ENCODE assay signal across 14 cellular contexts in the genomic region with DNA sequence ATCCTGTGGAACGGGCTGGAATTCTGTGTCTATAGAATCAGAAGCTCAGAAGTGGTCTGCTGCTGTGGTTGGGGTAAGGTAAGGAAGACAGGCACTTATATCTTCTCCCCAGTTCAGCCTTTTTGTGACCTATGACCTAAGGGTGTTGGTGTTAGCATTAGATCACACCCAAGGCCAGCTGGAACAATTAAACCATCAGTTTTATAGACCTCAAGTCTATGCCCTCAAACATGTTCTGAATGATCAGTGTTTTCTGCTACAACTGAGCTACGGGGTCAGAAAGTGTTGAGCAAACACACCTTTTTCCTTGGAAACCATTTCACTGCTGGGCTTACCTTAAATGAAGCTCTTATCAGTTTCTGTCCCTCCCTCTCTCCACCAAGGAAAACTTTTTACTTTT. TPM values are rescaled to one million over a fixed set of nuclear protein-coding genes. Genes with fewer than 3 reads are reported as not detected.
"Had no signal": no experiment of that assay in that cellular context is flagged by ENCODE, and none has a peak within 500 bp of the region (broad histone marks: within the 10 kb centered on the region; RNA-seq: fewer than 3 reads in every experiment).

No MANE protein-coding gene starts in this region.

- H3K4me3 ChIP-seq: cardiac muscle cell, MG63 had no signal

- H3K9me3 ChIP-seq: MG63 had no signal

- H3K9me3 Mint-ChIP-seq: activated CD4-positive, alpha-beta memory T cell treated with anti-CD3 and anti-CD28 coated beads for 36 hours; activated CD4-positive, alpha-beta T cell treated with anti-CD3 and anti-CD28 coated beads, Interleukin-2, amount 10 ng/mL, durations not matched to agents 7 days and 5 days; activated naive CD8-positive, alpha-beta T cell treated with anti-CD3 and anti-CD28 coated beads for 36 hours; activated T-cell treated with anti-CD3 and anti-CD28 coated beads, Interleukin-2, amount 50 U/mL, for 4 hours; T-cell had no signal

- H3K27ac Mint-ChIP-seq: activated CD4-positive, alpha-beta memory T cell treated with anti-CD3 and anti-CD28 coated beads for 36 hours; activated CD4-positive, alpha-beta T cell treated with anti-CD3 and anti-CD28 coated beads, Interleukin-2, amount 10 ng/mL, durations not matched to agents 7 days and 5 days; activated naive CD8-positive, alpha-beta T cell treated with anti-CD3 and anti-CD28 coated beads for 36 hours; T-cell had no signal

- H3K4me3 Mint-ChIP-seq: activated CD4-positive, alpha-beta memory T cell treated with anti-CD3 and anti-CD28 coated beads for 36 hours; activated CD4-positive, alpha-beta T cell treated with anti-CD3 and anti-CD28 coated beads, Interleukin-2, amount 10 ng/mL, durations not matched to agents 7 days and 5 days; activated naive CD8-positive, alpha-beta T cell treated with anti-CD3 and anti-CD28 coated beads for 36 hours; activated T-cell treated with anti-CD3 and anti-CD28 coated beads, Interleukin-2, amount 50 U/mL, for 4 hours; T-cell had no signal

- DNase-seq: activated naive CD8-positive, alpha-beta T cell treated with anti-CD3 and anti-CD28 coated beads for 36 hours; SIG-M5; T1000 had no signal

- H3K27me3 ChIP-seq: brain microvascular endothelial cell had no signal

- H3K36me3 ChIP-seq: brain microvascular endothelial cell, cardiac muscle cell, MG63 had no signal

- H3K27me3 Mint-ChIP-seq: activated naive CD8-positive, alpha-beta T cell treated with anti-CD3 and anti-CD28 coated beads for 36 hours; T-cell had no signal

- H3K4me1 Mint-ChIP-seq: activated CD4-positive, alpha-beta T cell treated with anti-CD3 and anti-CD28 coated beads, Interleukin-2, amount 10 ng/mL, durations not matched to agents 7 days and 5 days; activated naive CD8-positive, alpha-beta T cell treated with anti-CD3 and anti-CD28 coated beads for 36 hours had no signal

- FAIRE-seq: colon, TTC549 had no signal

- H3K36me3 Mint-ChIP-seq: activated CD4-positive, alpha-beta memory T cell treated with anti-CD3 and anti-CD28 coated beads for 36 hours; activated naive CD8-positive, alpha-beta T cell treated with anti-CD3 and anti-CD28 coated beads for 36 hours; T-cell had no signal

- H3K27ac ChIP-seq: brain microvascular endothelial cell, cardiac muscle cell had no signal

RNA-seq across cellular contexts. Expression of a gene that starts 15.7 kb away (rescaled TPM):
- total RNA-seq: activated CD4-positive, alpha-beta memory T cell treated with anti-CD3 and anti-CD28 coated beads for 36 hours; activated CD4-positive, alpha-beta T cell treated with anti-CD3 and anti-CD28 coated beads, Interleukin-2, amount 10 ng/mL, durations not matched to agents 7 days and 5 days; activated naive CD8-positive, alpha-beta T cell treated with anti-CD3 and anti-CD28 coated beads for 36 hours; activated T-cell treated with anti-CD3 and anti-CD28 coated beads, Interleukin-2, amount 50 U/mL, for 4 hours; OCI-LY7; T-cell had no signal

RNA-seq across cellular contexts. Expression of a gene that starts 37.1 kb away (rescaled TPM):
- total RNA-seq: activated CD4-positive, alpha-beta memory T cell treated with anti-CD3 and anti-CD28 coated beads for 36 hours; activated CD4-positive, alpha-beta T cell treated with anti-CD3 and anti-CD28 coated beads, Interleukin-2, amount 10 ng/mL, durations not matched to agents 7 days and 5 days; activated naive CD8-positive, alpha-beta T cell treated with anti-CD3 and anti-CD28 coated beads for 36 hours; activated T-cell treated with anti-CD3 and anti-CD28 coated beads, Interleukin-2, amount 50 U/mL, for 4 hours; cardiac muscle cell; OCI-LY7; RPMI7951; T-cell had no signal
- polyA plus RNA-seq: cardiac muscle cell had no signal
